ENCODE assay signal across 16 cellular contexts in genomic region chr15:63678383-63678782, GRCh38.
"Had no signal": no experiment of that assay in that cellular context is flagged by ENCODE, and none has a peak within 500 bp of the region (broad histone marks: within the 10 kb centered on the region; RNA-seq: fewer than 3 reads in every experiment).

No MANE protein-coding gene starts in this region.

- ATAC-seq: gastroesophageal sphincter; stimulated activated effector memory CD8-positive, alpha-beta T cell treated with anti-CD3 and anti-CD28 coated beads, Interleukin-12 subunit alpha, Interleukin-12 subunit beta, amount 100 ng/mL, for 72 hours had no signal

- H3K27me3 ChIP-seq: gastroesophageal sphincter, heart right ventricle, neutrophil had no signal

- H3K4me3 ChIP-seq: gastroesophageal sphincter, heart right ventricle had no signal

- H3K4me1 ChIP-seq: gastroesophageal sphincter, parathyroid adenoma had no signal

- DNase-seq: activated CD4-positive, CD25-positive, alpha-beta regulatory T cell treated with anti-CD3 and anti-CD28 coated beads, Interleukin-2, amount 50 U/mL, for 72 hours; activated naive CD4-positive, alpha-beta T cell treated with anti-CD3 and anti-CD28 coated beads, Interleukin-2, amount 50 U/mL, for 16 hours; anterior cingulate cortex; cerebellar nuclear complex; mammary epithelial cell; naive B cell; stimulated activated CD4-positive, alpha-beta T cell treated with anti-CD3 and anti-CD28 coated beads, Interleukin-1b, Interleukin-23, amount 100 ng/mL, for 48 hours; SW 1271 had no signal

- H3K27ac Mint-ChIP-seq: activated T-helper 2 cell treated with anti-CD3 and anti-CD28 coated beads, Interferon-gamma antibody, Interleukin-2, Interleukin-4, amounts not matched to agents 10 μg/mL and 5 μg/mL and 100 μg/mL, durations not matched to agents 14 hours and 24 hours and 36 hours; dendritic cell treated with granulocyte-macrophage colony-stimulating factor and Interleukin-4, amounts not matched to agents 40 ng/mL and 50 ng/mL, for 4 days; stimulated activated effector memory CD8-positive, alpha-beta T cell treated with anti-CD3 and anti-CD28 coated beads, Interleukin-12 subunit alpha, Interleukin-12 subunit beta, amount 100 ng/mL, for 72 hours had no signal

- H3K9me3 ChIP-seq: gastroesophageal sphincter, heart right ventricle, neutrophil had no signal

- H3K4me3 Mint-ChIP-seq: dendritic cell treated with granulocyte-macrophage colony-stimulating factor and Interleukin-4, amounts not matched to agents 40 ng/mL and 50 ng/mL, for 4 days; naive B cell; stimulated activated effector memory CD8-positive, alpha-beta T cell treated with anti-CD3 and anti-CD28 coated beads, Interleukin-12 subunit alpha, Interleukin-12 subunit beta, amount 100 ng/mL, for 72 hours had no signal

- H3K27ac ChIP-seq: epithelial cell of prostate, gastroesophageal sphincter, heart right ventricle, neutrophil, parathyroid adenoma had no signal

- H3K27me3 Mint-ChIP-seq: dendritic cell treated with granulocyte-macrophage colony-stimulating factor and Interleukin-4, amounts not matched to agents 40 ng/mL and 50 ng/mL, for 4 days; naive B cell had no signal

- H3K9me3 Mint-ChIP-seq: activated T-helper 2 cell treated with anti-CD3 and anti-CD28 coated beads, Interferon-gamma antibody, Interleukin-2, Interleukin-4, amounts not matched to agents 10 μg/mL and 5 μg/mL and 100 μg/mL, durations not matched to agents 14 hours and 24 hours and 36 hours; dendritic cell treated with granulocyte-macrophage colony-stimulating factor and Interleukin-4, amounts not matched to agents 40 ng/mL and 50 ng/mL, for 4 days; naive B cell; stimulated activated effector memory CD8-positive, alpha-beta T cell treated with anti-CD3 and anti-CD28 coated beads, Interleukin-12 subunit alpha, Interleukin-12 subunit beta, amount 100 ng/mL, for 72 hours had no signal
